ENCODE assay signal across 23 cellular contexts in the genomic region with DNA sequence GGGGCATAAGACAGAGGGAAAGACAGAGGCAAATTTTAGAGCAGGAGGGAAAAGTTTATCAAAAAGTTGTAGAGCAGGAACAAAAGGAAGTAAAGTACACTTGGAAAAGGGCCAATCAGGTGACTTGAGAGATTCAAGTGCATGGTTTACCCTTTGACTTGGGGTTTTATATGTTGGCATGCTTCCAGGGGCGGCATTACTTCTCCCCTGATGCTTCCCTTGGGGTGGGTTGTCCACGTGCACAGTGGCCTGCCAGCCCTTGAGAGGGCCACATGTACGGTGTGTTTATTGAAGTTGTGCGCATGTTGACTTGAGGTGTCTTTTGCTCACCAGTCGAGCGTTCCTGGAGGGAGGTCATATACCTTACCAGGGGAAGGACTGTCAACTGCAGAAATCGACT.
DNase-seq lines count a peak whose midpoint lies in the region; ATAC-seq and TF ChIP-seq lines count a peak whose summit lies in the region.
"Had no signal": no experiment of that assay in that cellular context is flagged by ENCODE, and none has a peak within 500 bp of the region (broad histone marks: within the 10 kb centered on the region; RNA-seq: fewer than 3 reads in every experiment).

No MANE protein-coding gene starts in this region.

- H2AFZ ChIP-seq in mammary epithelial cell (ENCODE audit: low read depth, low read length), result no peak overlapping the region

- TF ChIP-seq CTCF in colonic mucosa (IDR thresholded peaks at IDR 0.05), result no peak
- no peak for TF ChIP-seq CTCF in mammary epithelial cell (conservative IDR thresholded peaks at IDR 0.05 in 1 of 2, IDR thresholded peaks at IDR 0.05 in 1 of 2; ENCODE audit: extremely low read depth in 1 of 2, insufficient read depth in 1 of 2, low read depth in 1 of 2, low read length in 2 of 2)

- H3K27me3 ChIP-seq in colonic mucosa (no peaks in the 10 kb centered on the region), mammary epithelial cell (ENCODE audit: insufficient read depth, low read length) (no peaks in the 10 kb centered on the region)
- H3K27me3 ChIP-seq: SJCRH30 had no signal

- 71% methylated on average over 7 of the region's 7 CpGs for WGBS in mammary epithelial cell (ENCODE audit: low coverage, missing lambda C conversion rate)

- H3K9ac ChIP-seq in colonic mucosa (ENCODE audit: low read depth in 2 of 2, low read length in 2 of 2), result no peak overlapping the region
- H3K9ac ChIP-seq in mammary epithelial cell (ENCODE audit: insufficient read depth, low read length), result no peak overlapping the region

- H3K4me3 ChIP-seq in colonic mucosa (no peak overlapping the region), mammary epithelial cell (replicated peaks in 1 of 3; ENCODE audit: insufficient read depth in 1 of 3, low read depth in 2 of 3, low read length in 3 of 3) (no peak overlapping the region)
- H3K4me3 ChIP-seq: HAP-1, SJCRH30 had no signal

- DNase-seq in DMS79 treated with DMSO at 0.1 percent for 48 hours (lab: John Stamatoyannopoulos, UW) (peak; percentile 61), NCI-H2171 treated with DMSO at 0.1 percent for 48 hours (lab: John Stamatoyannopoulos, UW) (peak; percentile 61), colonic mucosa (peak; percentile 50), pons (ENCODE audit: low spot score) (peak; percentile 22), NCI-H187 treated with DMSO at 0.1 percent for 48 hours (lab: John Stamatoyannopoulos, UW) (no peak), left lobe of liver (ENCODE audit: low spot score) (no peak), 8988T (no peak), mammary epithelial cell (no peak)
- DNase-seq: ACHN; CD8-positive, alpha-beta T cell; DMS153; EL; GF-D8; KG1; NCI-H1092; NCI-H146; NCI-H2081; NCI-H2227 treated with DMSO at 0.1 percent for 48 hours; NCI-H510A; SJCRH30; T-helper 1 cell had no signal

- no peak overlapping the region for H3K27ac ChIP-seq in colonic mucosa
- no peak overlapping the region for H3K27ac ChIP-seq in mammary epithelial cell (ENCODE audit: insufficient read depth, low read depth, low read length)
- H3K27ac ChIP-seq: SJCRH30 had no signal

- no peak overlapping the region for H3K4me2 ChIP-seq in mammary epithelial cell (ENCODE audit: insufficient read depth, low read depth, low read length)

- H4K20me1 ChIP-seq in mammary epithelial cell (ENCODE audit: insufficient read depth, low read length), result no peaks in the 10 kb centered on the region

- CTCF ChIA-PET in mammary epithelial cell (lab: Charles Lee; ENCODE audit: low non-redundant PET), result no interaction called here

- H3K36me3 ChIP-seq in colonic mucosa (no peaks in the 10 kb centered on the region), mammary epithelial cell (ENCODE audit: insufficient read depth, low read length) (no peaks in the 10 kb centered on the region)
- H3K36me3 ChIP-seq: HAP-1, SJCRH30 had no signal

- no peaks in the 10 kb centered on the region for H3K79me2 ChIP-seq in mammary epithelial cell (ENCODE audit: insufficient read depth, low read length)

- no peaks in the 10 kb centered on the region for H3K4me1 ChIP-seq in colonic mucosa
- peaks cover 6% of the 10 kb centered on the region for H3K4me1 ChIP-seq in mammary epithelial cell (ENCODE audit: insufficient read depth, low read length)
- H3K4me1 ChIP-seq: HAP-1 had no signal

- intact Hi-C loops in colonic mucosa (cut with DNase I), result no loop called here
- intact Hi-C loops in mammary epithelial cell (cut with micrococcal nuclease), result no loop called here

- in situ Hi-C loops in mammary epithelial cell (cut with MboI; ENCODE audit: low sequenced_read_pairs in 2 of 2), result no loop called here

- no peak for ATAC-seq in left lobe of liver
- ATAC-seq: CD8-positive, alpha-beta T cell; Panc1 had no signal

- dilution Hi-C loops in mammary epithelial cell (cut with HindIII; ENCODE audit: low sequenced_read_pairs), result no loop called here

- H3K9me3 ChIP-seq in colonic mucosa (no peaks in the 10 kb centered on the region), mammary epithelial cell (replicated peaks; ENCODE audit: insufficient read depth, low read length) (no peaks in the 10 kb centered on the region)
- H3K9me3 ChIP-seq: HAP-1, SJCRH30 had no signal

- no TSS peak for BruUV-seq in mammary epithelial cell (replicated peaks; lab: Mats Ljungman, UMichigan)

Comparison
In these comparisons a context has a peak if more than half of its experiments do, and no peak if none do; other contexts are left out.
1. DNase-seq: peak in DMS79 treated with DMSO at 0.1 percent for 48 hours (single experiment), NCI-H2171 treated with DMSO at 0.1 percent for 48 hours (single experiment), colonic mucosa (single experiment) and pons (single experiment); none in NCI-H187 treated with DMSO at 0.1 percent for 48 hours (single experiment), left lobe of liver (single experiment), 8988T (single experiment) and mammary epithelial cell (single experiment).